9 cellular contexts compared by ENCODE assay signal in genomic region chr11:93850585-93851018, GRCh38. TPM values are rescaled to one million over a fixed set of nuclear protein-coding genes. Genes with fewer than 3 reads are reported as not detected.
DNase-seq lines count a peak whose midpoint lies in the region; ATAC-seq and TF ChIP-seq lines count a peak whose summit lies in the region.
"Had no signal": no experiment of that assay in that cellular context is flagged by ENCODE, and none has a peak within 500 bp of the region (broad histone marks: within the 10 kb centered on the region; RNA-seq: fewer than 3 reads in every experiment).

Gene VSTM5, minus strand, starts transcription at chr11:93850618. Its CDS starts 116 bp downstream, at chr11:93850502.

- intact Hi-C loops in spleen (cut with DNase I; ENCODE audit: low total_unique reads) = no loop called here

- H3K36me3 ChIP-seq in HEK293 (ENCODE audit: control insufficient read depth in 2 of 2, insufficient read depth in 1 of 2, low read length in 2 of 2) = no peaks in the 10 kb centered on the region
- no peaks in the 10 kb centered on the region for H3K36me3 ChIP-seq in adipocyte (ENCODE audit: control insufficient read depth, insufficient read depth, low read length, severe bottlenecking)
- no peaks in the 10 kb centered on the region for H3K36me3 ChIP-seq in spleen

- H3K9me3 ChIP-seq in HEK293 (ENCODE audit: control insufficient read depth, insufficient read depth, low read depth, low read length) (no peaks in the 10 kb centered on the region), adipocyte (ENCODE audit: control insufficient read depth, low read length) (no peaks in the 10 kb centered on the region), iPS-18c (ENCODE audit: control insufficient read depth, insufficient read depth, low read length) (no peaks in the 10 kb centered on the region), spleen (no peaks in the 10 kb centered on the region)

- TF ChIP-seq CTCF in HEK293 (tag by site-specific recombination; IDR thresholded peaks at IDR 0.05) (no peak), spleen (IDR thresholded peaks at IDR 0.05 in 8 of 11, conservative IDR thresholded peaks at IDR 0.05 in 3 of 11) (no peak)

- 26 to 39% (median 35%) methylated on average over 5 to 6 of the region's 6 CpGs for WGBS in spleen, 5 donors

- no peak within 1 kb of the TSS for H3K27ac ChIP-seq in HEK293 (ENCODE audit: extremely low read depth, low read depth, low read length)
- no peak within 1 kb of the TSS for H3K27ac ChIP-seq in spleen

- H3K4me1 ChIP-seq in HEK293 (ENCODE audit: control insufficient read depth, insufficient read depth, low read length) = no peaks in the 10 kb centered on the region
- no peaks in the 10 kb centered on the region for H3K4me1 ChIP-seq in adipocyte (ENCODE audit: control insufficient read depth, insufficient read depth, low read length)
- peaks cover 0 to 11% (median 8%) of the 10 kb centered on the region in 6 donors for H3K4me1 ChIP-seq in spleen

- in situ Hi-C loops in ACHN (cut with HindIII; ENCODE audit: low pct_ligation_motif_present, low pct_unique_long_range_greater_than_20kb, low sequenced_read_pairs) = no loop called here

- no peak for TF ChIP-seq POLR2A in spleen (IDR thresholded peaks at IDR 0.05)

- POLR2A ChIA-PET in HEK293 (lab: Yijun Ruan, JAX) = no interaction called here

- no peak within 1 kb of the TSS for H3K4me3 ChIP-seq in HEK293 (ENCODE audit: low read depth, low read length)
- peak within 1 kb of the TSS; percentile 73 for H3K4me3 ChIP-seq in adipocyte (ENCODE audit: low read length)
- peak within 1 kb of the TSS; percentile 24; the same call in 1 of the 2 replicates for H3K4me3 ChIP-seq in iPS-18c (ENCODE audit: insufficient read depth, low read depth, low read length)
- H3K4me3 ChIP-seq in spleen = peak within 1 kb of the TSS in 6 of 8 donors; percentile 16 to 64 (median 30)

- ATAC-seq in HG03460 (IDR thresholded peaks at IDR 0.05; ENCODE audit: unreplicated experiment) = no peak

- CTCF ChIA-PET in HEK293 (lab: Yijun Ruan, JAX) = interaction anchor here (0.5 to 0.6 kb wide), 3 partner anchors 110 to 201 kb away, joined by 3 to 4 read pairs (median 3); no protein-coding TSS in a partner anchor

- H3K9ac ChIP-seq in adipocyte (ENCODE audit: low read length) = peak within 1 kb of the TSS; percentile 68

- H3K27me3 ChIP-seq in adipocyte (replicated peaks; ENCODE audit: control insufficient read depth, insufficient read depth, low read length) (no peaks in the 10 kb centered on the region), spleen (replicated peaks in 1 of 7) (peaks cover 0 to 31% (median 15%) of the 10 kb centered on the region in 7 donors)

- DNase-seq in adipocyte (ENCODE audit: low read depth) = no peak
- DNase-seq in spleen = no peak
- no peak for DNase-seq in ACHN
- no peak for DNase-seq in midbrain (lab: John Stamatoyannopoulos, UW)
- no peak for DNase-seq in mesenteric fat pad (ENCODE audit: low spot score)
- DNase-seq: T1000 had no signal

TF ChIP-seq in HEK293, 187 proteins besides CTCF, POLR2A, EP300 and RAD21:
- TF ChIP-seq ZNF391 (tag by site-specific recombination; IDR thresholded peaks at IDR 0.05; ENCODE audit: borderline replicate concordance, low read depth) = no peak
- no peak for TF ChIP-seq ZNF513 (tag by site-specific recombination; IDR thresholded peaks at IDR 0.05)
- no peak for TF ChIP-seq ZFP41 (tag by site-specific recombination; IDR thresholded peaks at IDR 0.05; ENCODE audit: borderline replicate concordance)
- 0 out of 2 replicates have a peak, but pooled peaks have one; percentile 12 for TF ChIP-seq ZNF366 (tag by site-specific recombination; conservative IDR thresholded peaks at IDR 0.05)
- TF ChIP-seq ZNF521 (tag by site-specific recombination; IDR thresholded peaks at IDR 0.05) = no peak
- no peak for TF ChIP-seq FEZF1 (tag by site-specific recombination; IDR thresholded peaks at IDR 0.05)
- TF ChIP-seq ZNF776 (tag by site-specific recombination; IDR thresholded peaks at IDR 0.05; ENCODE audit: borderline replicate concordance) = no peak
- no peak for TF ChIP-seq ZNF221 (tag by site-specific recombination; IDR thresholded peaks at IDR 0.05; ENCODE audit: borderline replicate concordance)
TF ChIP-seq in HEK293: peak in this region for 1.

RNA-seq across cellular contexts. Expression of gene VSTM5, which starts in this region (rescaled TPM):
- total RNA-seq in spleen (not detected), mesenteric fat pad (not detected)
- polyA plus RNA-seq in spleen = not detected
